8 cellular contexts compared by ENCODE assay signal in the genomic region with DNA sequence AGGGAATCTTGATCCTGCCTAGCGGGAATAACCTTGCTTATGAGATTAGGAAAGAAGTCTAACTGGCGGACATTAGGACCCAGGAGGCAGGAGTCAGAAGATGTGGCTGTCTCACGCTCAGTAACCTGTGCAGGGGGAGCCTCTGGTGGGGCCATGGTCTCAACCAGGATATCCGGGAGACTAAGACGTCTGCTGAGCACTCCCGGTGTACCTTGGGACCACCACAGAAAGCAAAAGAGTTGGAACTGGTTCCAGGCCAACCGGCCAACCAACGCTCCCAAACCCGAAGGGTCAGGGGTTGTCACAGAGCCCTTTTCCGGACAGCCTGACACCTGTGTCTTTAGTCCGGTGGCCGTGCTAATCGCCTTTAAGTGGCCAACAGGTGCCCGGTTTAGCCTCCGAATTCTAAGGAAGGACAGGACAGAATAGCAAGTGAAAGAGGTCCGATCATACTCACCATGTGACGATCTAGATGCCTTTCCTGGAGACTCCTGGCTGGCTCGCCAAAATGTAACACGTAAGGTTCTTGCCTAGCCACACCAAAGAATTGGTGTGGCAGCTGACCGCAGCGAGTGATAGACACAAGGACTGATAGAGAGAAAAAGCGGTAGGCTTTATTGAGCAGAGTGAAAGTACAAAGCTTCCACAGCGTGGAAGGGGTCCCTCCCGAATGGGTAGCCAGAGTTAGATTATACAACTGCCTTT.
A peak's percentile ranks its signal among the peaks of the same experiment; 100 is the strongest.
DNase-seq lines count a peak whose midpoint lies in the region; ATAC-seq and TF ChIP-seq lines count a peak whose summit lies in the region.

No MANE protein-coding gene starts in this region.

- H3K4me1 ChIP-seq in HUES48 (ENCODE audit: control insufficient read depth, insufficient read depth, low read length) (peaks cover 25% of the 10 kb centered on the region; the same call in 1 of the 2 replicates), lung (ENCODE audit: control insufficient read depth in 2 of 2, insufficient read depth in 2 of 2, low read length in 2 of 2) (no peaks in the 10 kb centered on the region), vagina (no peaks in the 10 kb centered on the region)

- ATAC-seq in GM19035 (IDR thresholded peaks at IDR 0.05; ENCODE audit: unreplicated experiment) = peak; percentile 85
- ATAC-seq in lung (ENCODE audit: insufficient read depth, low FRiP score) = peak; percentile 41
- no peak for ATAC-seq in HG03196 (IDR thresholded peaks at IDR 0.05; ENCODE audit: unreplicated experiment)

- intact Hi-C loops in vagina (cut with DNase I) = no loop called here

- in situ Hi-C loops in ACHN (cut with HindIII; ENCODE audit: low pct_ligation_motif_present, low pct_unique_long_range_greater_than_20kb, low sequenced_read_pairs) (no loop called here), astrocyte of the spinal cord (cut with HindIII; ENCODE audit: low sequenced_read_pairs) (no loop called here)

- H3K36me3 ChIP-seq in HUES48 (ENCODE audit: control insufficient read depth, insufficient read depth, low read length) = no peaks in the 10 kb centered on the region
- H3K36me3 ChIP-seq in lung (ENCODE audit: control insufficient read depth in 2 of 2, insufficient read depth in 2 of 2, low read length in 2 of 2) = no peaks in the 10 kb centered on the region
- H3K36me3 ChIP-seq in vagina = no peaks in the 10 kb centered on the region

- WGBS in lung, 2 donors = 44 to 45% methylated on average over 24 of the region's 24 CpGs

- H3K27me3 ChIP-seq in HUES48 (ENCODE audit: control insufficient read depth, insufficient read depth, low read length) (no peaks in the 10 kb centered on the region; the same call in 1 of the 2 replicates), lung (ENCODE audit: control insufficient read depth, insufficient read depth) (no peaks in the 10 kb centered on the region), vagina (no peaks in the 10 kb centered on the region)

- no peak for TF ChIP-seq POLR2A in vagina (IDR thresholded peaks at IDR 0.05)

- H3K27ac ChIP-seq in HUES48 (ENCODE audit: low read depth, low read length) (no peak overlapping the region), lung (ENCODE audit: low read depth in 1 of 2, low read length in 1 of 2) (no peak overlapping the region), vagina (no peak overlapping the region)

- DNase-seq in ACHN (peak; percentile 52), astrocyte of the spinal cord (ENCODE audit: low read depth, low spot score) (no peak), lung (ENCODE audit: low spot score) (no peak), vagina (ENCODE audit: extremely low spot score in 2 of 2) (no peak), NCI-H146 treated with DMSO at 0.1 percent for 48 hours (lab: John Stamatoyannopoulos, UW; ENCODE audit: unreplicated experiment) (no peak)

- no peak overlapping the region; the same call in 1 of the 2 replicates for H3K9ac ChIP-seq in HUES48 (ENCODE audit: low read depth, low read length)

- H3K9me3 ChIP-seq in HUES48 (ENCODE audit: control insufficient read depth, insufficient read depth, low read length) (no peaks in the 10 kb centered on the region), lung (ENCODE audit: control insufficient read depth in 2 of 2, insufficient read depth in 1 of 2, low read length in 1 of 2) (no peaks in the 10 kb centered on the region), vagina (no peaks in the 10 kb centered on the region)

- TF ChIP-seq CTCF in astrocyte of the spinal cord (IDR thresholded peaks at IDR 0.05; ENCODE audit: low read depth, low read length) (no peak), lung (IDR thresholded peaks at IDR 0.05; ENCODE audit: control extremely low read depth, extremely low read depth) (no peak), vagina (IDR thresholded peaks at IDR 0.05) (no peak)

- peak overlapping the region; percentile 72 for H3K4me3 ChIP-seq in HUES48 (ENCODE audit: low read depth, low read length)
- peak overlapping the region; percentile 49 for H3K4me3 ChIP-seq in astrocyte of the spinal cord (ENCODE audit: low read depth, low read length)
- H3K4me3 ChIP-seq in lung = peak overlapping the region; percentile 15
- H3K4me3 ChIP-seq in vagina = peak overlapping the region; percentile 32 to 38

Comparison
In these comparisons a context has a peak if more than half of its experiments do, and no peak if none do; other contexts are left out.
1. H3K4me3 ChIP-seq: peak in every context shown above with its lines; median percentile 72 in HUES48; 49 in astrocyte of the spinal cord; 35 in vagina; 15 in lung.